ENCODE assay signal across 13 cellular contexts in the genomic region with DNA sequence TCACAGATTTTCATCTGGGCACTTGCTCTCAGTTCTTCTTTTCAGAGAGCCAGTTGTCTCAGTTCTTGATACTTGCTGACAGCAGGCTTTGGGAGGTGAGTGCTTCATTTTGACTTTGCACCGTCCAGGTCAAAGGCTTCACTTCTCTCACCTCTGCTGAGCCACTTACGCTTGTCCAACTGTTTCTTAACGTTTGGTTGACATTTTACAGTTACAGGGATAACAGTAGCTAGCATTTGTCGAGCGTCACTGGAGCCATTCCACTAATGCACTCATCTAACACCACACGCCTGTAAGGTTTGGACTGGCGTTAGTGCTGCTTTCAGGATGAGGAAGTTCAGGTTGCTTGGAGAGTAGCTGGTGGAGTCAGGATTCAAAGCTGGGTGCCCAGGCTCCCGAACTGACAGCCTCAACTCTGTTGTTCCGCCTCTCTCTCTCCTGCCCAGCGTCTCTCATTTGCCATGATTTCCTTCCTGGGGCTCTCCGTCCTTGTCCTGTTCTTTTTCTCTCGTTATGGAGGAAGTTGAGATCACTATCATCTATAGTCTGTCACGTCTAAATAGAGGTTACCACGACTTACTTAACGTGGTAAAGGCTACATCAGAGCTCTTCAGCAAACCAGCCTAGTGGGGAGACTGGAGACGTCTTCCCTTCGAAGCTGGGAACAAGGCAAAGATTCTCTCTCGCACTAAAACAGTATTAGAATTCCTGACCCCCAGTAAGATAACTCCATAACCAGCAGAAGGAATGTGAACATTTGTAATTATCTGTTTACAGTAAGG.
DNase-seq lines count a peak whose midpoint lies in the region; ATAC-seq and TF ChIP-seq lines count a peak whose summit lies in the region.
"Had no signal": no experiment of that assay in that cellular context is flagged by ENCODE, and none has a peak within 500 bp of the region (broad histone marks: within the 10 kb centered on the region; RNA-seq: fewer than 3 reads in every experiment).

No MANE protein-coding gene starts in this region.

- H3K4me1 ChIP-seq in CD4-positive, alpha-beta memory T cell (ENCODE audit: insufficient read depth, low read length), result peaks cover 59% of the 10 kb centered on the region
- H3K4me1 ChIP-seq in IMR-90 (ENCODE audit: control insufficient read depth, insufficient read depth, low read length), result peaks cover 11% of the 10 kb centered on the region
- peaks cover 3 to 10% (median 5%) of the 10 kb centered on the region in 4 donors for H3K4me1 ChIP-seq in transverse colon

- CTCF ChIA-PET in CD4-positive, alpha-beta memory T cell (lab: Charles Lee; ENCODE audit: partially characterized antibody), result interaction anchor here (0.9 to 2.1 kb wide), 5 partner anchors 9 to 45 kb away, joined by 3 to 7 read pairs (median 3); no protein-coding TSS in a partner anchor
- CTCF ChIA-PET in IMR-90 (lab: Yijun Ruan, JAX), result interaction anchor here (1.0 kb wide), 1 partner anchor 67 kb away, joined by 4 read pairs; no protein-coding TSS in a partner anchor
- CTCF ChIA-PET in activated CD8-positive, alpha-beta T cell treated with anti-CD3 and anti-CD28 coated beads for 36 hours (lab: Charles Lee), result interaction anchor here (1.1 kb wide), 1 partner anchor 9 kb away, joined by 3 read pairs; no protein-coding TSS in a partner anchor

- H3K27me3 Mint-ChIP-seq in CD4-positive, alpha-beta memory T cell, result no peaks in the 10 kb centered on the region
- H3K27me3 Mint-ChIP-seq in activated CD8-positive, alpha-beta T cell treated with anti-CD3 and anti-CD28 coated beads for 36 hours, result no peaks in the 10 kb centered on the region

- no peaks in the 10 kb centered on the region for H3K36me3 ChIP-seq in CD4-positive, alpha-beta memory T cell (ENCODE audit: insufficient read depth, low read length)
- no peaks in the 10 kb centered on the region for H3K36me3 ChIP-seq in IMR-90 (ENCODE audit: control insufficient read depth, insufficient read depth, low read length)
- no peaks in the 10 kb centered on the region for H3K36me3 ChIP-seq in transverse colon

- no TSS peak for BruUV-seq in IMR-90 (replicated peaks; lab: Mats Ljungman, UMichigan)

- H2BK120ac ChIP-seq in IMR-90 (ENCODE audit: low read depth, low read length), result peak overlapping the region; percentile 68

- in situ Hi-C loops in IMR-90 (cut with MboI; ENCODE audit: low sequenced_read_pairs) (no loop called here), transverse colon (cut with MboI; ENCODE audit: low pct_ligation_motif_present in 1 of 4, low pct_unique_long_range_greater_than_20kb in 1 of 4, low sequenced_read_pairs in 3 of 4) (no loop called here)

- POLR2A ChIA-PET in CD4-positive, alpha-beta memory T cell (lab: Charles Lee; ENCODE audit: partially characterized antibody), result interaction anchor here (0.7 to 4.2 kb wide), 11 partner anchors 9 to 221 kb away, joined by 3 to 32 read pairs (median 5); a partner anchor contains a TSS
- POLR2A ChIA-PET in IMR-90 (lab: Charles Lee; ENCODE audit: unreplicated experiment), result no interaction called here
- POLR2A ChIA-PET in activated CD8-positive, alpha-beta T cell treated with anti-CD3 and anti-CD28 coated beads for 36 hours (lab: Charles Lee), result interaction anchor here (2.0 kb wide), 1 partner anchor 9 kb away, joined by 7 read pairs; no protein-coding TSS in a partner anchor

- H4K5ac ChIP-seq in IMR-90 (ENCODE audit: low read depth, low read length), result peak overlapping the region; percentile 9; the same call in 1 of the 2 replicates

- H3K79me1 ChIP-seq in IMR-90 (ENCODE audit: low read depth in 1 of 2, low read length in 2 of 2), result peaks cover 36 to 63% of the 10 kb centered on the region in 2 experiments

- no peak overlapping the region for H3K9ac ChIP-seq in IMR-90 (ENCODE audit: low read depth, low read length)

- H3K4me1 Mint-ChIP-seq in CD4-positive, alpha-beta memory T cell, result peaks cover 51 to 78% (median 65%) of the 10 kb centered on the region in 4 donors
- H3K4me1 Mint-ChIP-seq in activated CD8-positive, alpha-beta T cell treated with anti-CD3 and anti-CD28 coated beads for 36 hours (ENCODE audit: low read depth), result peaks cover 55% of the 10 kb centered on the region

- no peaks in the 10 kb centered on the region for H3K9me3 Mint-ChIP-seq in CD4-positive, alpha-beta memory T cell
- H3K9me3 Mint-ChIP-seq in activated CD8-positive, alpha-beta T cell treated with anti-CD3 and anti-CD28 coated beads for 36 hours, result no peaks in the 10 kb centered on the region

- intact Hi-C loops in CD4-positive, alpha-beta memory T cell (cut with micrococcal nuclease), result loop anchor here (1.0 to 2.0 kb wide), 2 partner anchors 16 to 67 kb away; no protein-coding TSS in a partner anchor
- intact Hi-C loops in IMR-90 (cut with micrococcal nuclease), result no loop called here
- intact Hi-C loops in activated CD8-positive, alpha-beta T cell treated with anti-CD3 and anti-CD28 coated beads for 36 hours (cut with micrococcal nuclease), result no loop called here
- intact Hi-C loops in transverse colon (cut with DNase I; ENCODE audit: low total_unique reads), result loop anchor here (10.0 kb wide), 1 partner anchor 209 kb away; no protein-coding TSS in a partner anchor

- H4K8ac ChIP-seq in IMR-90 (ENCODE audit: low read depth in 2 of 2, low read length in 2 of 2), result peak overlapping the region; percentile 2 to 28; a peak in 1 of 4 replicates

- peak overlapping the region; percentile 40 for H3K4ac ChIP-seq in IMR-90 (ENCODE audit: low read depth, low read length)

- peak overlapping the region; percentile 62 to 88 (median 80) for H3K4me3 Mint-ChIP-seq in CD4-positive, alpha-beta memory T cell
- peak overlapping the region; percentile 41 for H3K4me3 Mint-ChIP-seq in activated CD8-positive, alpha-beta T cell treated with anti-CD3 and anti-CD28 coated beads for 36 hours

- no peaks in the 10 kb centered on the region for H3K27me3 ChIP-seq in CD4-positive, alpha-beta memory T cell (ENCODE audit: insufficient read depth, low read length)
- H3K27me3 ChIP-seq in IMR-90 (ENCODE audit: control insufficient read depth, insufficient read depth, low read length) (no peaks in the 10 kb centered on the region), transverse colon (no peaks in the 10 kb centered on the region)
- H3K27me3 ChIP-seq: esophagus squamous epithelium, spleen had no signal

- H3K56ac ChIP-seq in IMR-90 (ENCODE audit: extremely low read depth, insufficient read depth, low read length), result no peak overlapping the region

- DNase-seq in CD4-positive, alpha-beta memory T cell, result peak in 2 of 5 donors; percentile 30 to 46
- peak; percentile 23 for DNase-seq in IMR-90
- no peak for DNase-seq in activated CD8-positive, alpha-beta T cell treated with anti-CD3 and anti-CD28 coated beads for 36 hours
- DNase-seq in mesenteric fat pad (ENCODE audit: low spot score), result peak; percentile 69
- DNase-seq in dermis blood vessel endothelial cell, result no peak
- no peak for DNase-seq in COLO829 (ENCODE audit: low spot score)
- no peak for DNase-seq in NOMO-1 treated with DMSO at 0.1 percent for 48 hours (lab: John Stamatoyannopoulos, UW; ENCODE audit: unreplicated experiment)
- no peak for DNase-seq in transverse colon
- DNase-seq: COR-L47, esophagus squamous epithelium, NCI-H1048, NCI-H748 treated with DMSO at 0.1 percent for 48 hours, spleen had no signal

- H3K4me3 ChIP-seq in CD4-positive, alpha-beta memory T cell (ENCODE audit: low read length in 2 of 2), result peak overlapping the region in 1 of 2 donors; percentile 39
- H3K4me3 ChIP-seq in IMR-90 (ENCODE audit: insufficient read depth, low read depth, low read length), result no peak overlapping the region
- H3K4me3 ChIP-seq in transverse colon, result no peak overlapping the region
- H3K4me3 ChIP-seq: esophagus squamous epithelium, spleen had no signal

- peak overlapping the region; percentile 53 for H3K27ac ChIP-seq in CD4-positive, alpha-beta memory T cell (ENCODE audit: low read depth, low read length)
- no peak overlapping the region for H3K27ac ChIP-seq in IMR-90 (ENCODE audit: insufficient read depth, low read length)
- H3K27ac ChIP-seq in transverse colon, result no peak overlapping the region
- H3K27ac ChIP-seq: esophagus squamous epithelium had no signal

- H4K91ac ChIP-seq in IMR-90 (ENCODE audit: insufficient read depth, low read depth, low read length), result peak overlapping the region; percentile 37; the same call in 1 of the 2 replicates

- TF ChIP-seq RAD21 in IMR-90 (IDR thresholded peaks at IDR 0.05; ENCODE audit: low read length), result no peak

- no peak for TF ChIP-seq CTCF in IMR-90 (conservative IDR thresholded peaks at IDR 0.05; ENCODE audit: low read depth, low read length)
- TF ChIP-seq CTCF in activated CD8-positive, alpha-beta T cell treated with anti-CD3 and anti-CD28 coated beads for 36 hours (IDR thresholded peaks at IDR 0.05), result no peak
- TF ChIP-seq CTCF in transverse colon (IDR thresholded peaks at IDR 0.05), result no peak

- H2AFZ ChIP-seq in IMR-90 (replicated peaks; ENCODE audit: low read length, poor library complexity), result no peak overlapping the region

- no peak for TF ChIP-seq POLR2A in IMR-90 (IDR thresholded peaks at IDR 0.05; ENCODE audit: low read depth, low read length)
- TF ChIP-seq POLR2A in transverse colon (IDR thresholded peaks at IDR 0.05), result no peak

- dilution Hi-C loops in IMR-90 (cut with HindIII; ENCODE audit: low sequenced_read_pairs, unreplicated experiment), result no loop called here

- peak overlapping the region; percentile 46 for H2BK20ac ChIP-seq in IMR-90 (ENCODE audit: low read depth, low read length)

- peaks cover 23% of the 10 kb centered on the region for H3K9me1 ChIP-seq in IMR-90 (ENCODE audit: insufficient read depth, low read length)

- no peak overlapping the region for H3K4me2 ChIP-seq in IMR-90 (ENCODE audit: low read depth, low read length)

- no peaks in the 10 kb centered on the region for H3K9me3 ChIP-seq in CD4-positive, alpha-beta memory T cell (ENCODE audit: control insufficient read depth in 1 of 2, low read length in 2 of 2)
- no peaks in the 10 kb centered on the region for H3K9me3 ChIP-seq in IMR-90 (ENCODE audit: control insufficient read depth, insufficient read depth, low read length)
- H3K9me3 ChIP-seq in transverse colon, result no peaks in the 10 kb centered on the region
- H3K9me3 ChIP-seq: esophagus squamous epithelium, spleen had no signal

- peak overlapping the region; percentile 20; the same call in 1 of the 2 replicates for H3K14ac ChIP-seq in IMR-90 (replicated peaks; ENCODE audit: low read depth, low read length)

- H2BK15ac ChIP-seq in IMR-90 (ENCODE audit: low read depth, low read length), result peak overlapping the region; percentile 3; the same call in 1 of the 3 replicates

- WGBS in IMR-90 (ENCODE audit: extremely low coverage in 2 of 2, insufficient read length in 1 of 2), 2 experiments, result no CpG with 5 or more reads among the region's 18 CpGs
- WGBS in transverse colon (ENCODE audit: low coverage in 1 of 2), 2 donors, result 76 to 82% methylated on average over 17 to 18 of the region's 18 CpGs

- H3K27ac Mint-ChIP-seq in CD4-positive, alpha-beta memory T cell, result peak overlapping the region; percentile 89 to 96 (median 92)
- H3K27ac Mint-ChIP-seq in activated CD8-positive, alpha-beta T cell treated with anti-CD3 and anti-CD28 coated beads for 36 hours, result peak overlapping the region; percentile 69

- no peaks in the 10 kb centered on the region for H4K20me1 ChIP-seq in IMR-90 (ENCODE audit: insufficient read depth, low read length)

- H3K18ac ChIP-seq in IMR-90 (ENCODE audit: low read depth, low read length), result no peak overlapping the region; the same call in 1 of the 2 replicates

- peaks cover 0 to under 1% of the 10 kb centered on the region in 2 donors for H3K36me3 Mint-ChIP-seq in CD4-positive, alpha-beta memory T cell
- peaks cover 26% of the 10 kb centered on the region for H3K36me3 Mint-ChIP-seq in activated CD8-positive, alpha-beta T cell treated with anti-CD3 and anti-CD28 coated beads for 36 hours (ENCODE audit: low read depth)

- 0 out of 2 replicates have a peak overlapping the region, but pooled peaks have one; percentile 68 for H2AK5ac ChIP-seq in IMR-90 (ENCODE audit: low read depth, low read length)

- peak overlapping the region; percentile 17 for H2AK9ac ChIP-seq in IMR-90 (replicated peaks; ENCODE audit: low read depth, low read length, poor library complexity)

- H3K23ac ChIP-seq in IMR-90 (ENCODE audit: low read depth, low read length), result peak overlapping the region; percentile 10; the same call in 1 of the 2 replicates

- TF ChIP-seq EP300 in transverse colon (IDR thresholded peaks at IDR 0.05; ENCODE audit: low read depth), result no peak

- no peak overlapping the region for H2BK5ac ChIP-seq in IMR-90 (ENCODE audit: low read depth, low read length, poor library complexity, severe bottlenecking)

- no peak for ATAC-seq in IMR-90 (ENCODE audit: low read depth)
- ATAC-seq in activated CD8-positive, alpha-beta T cell treated with anti-CD3 and anti-CD28 coated beads for 36 hours, result no peak

Comparison
In these comparisons a context has a peak if more than half of its experiments do, and no peak if none do; other contexts are left out.
1. DNase-seq: peak in IMR-90 (single experiment) and mesenteric fat pad (single experiment); none in activated CD8-positive, alpha-beta T cell treated with anti-CD3 and anti-CD28 coated beads for 36 hours (single experiment), dermis blood vessel endothelial cell (single experiment), COLO829 (single experiment), NOMO-1 treated with DMSO at 0.1 percent for 48 hours (single experiment) and transverse colon (single experiment).
2. intact Hi-C loops: an anchor here in CD4-positive, alpha-beta memory T cell (1.0 to 2.0 kb wide) and transverse colon (10.0 kb wide); none called in IMR-90 and activated CD8-positive, alpha-beta T cell treated with anti-CD3 and anti-CD28 coated beads for 36 hours.